Comparison of ENCODE assay signal across 7 cellular contexts in the genomic region with DNA sequence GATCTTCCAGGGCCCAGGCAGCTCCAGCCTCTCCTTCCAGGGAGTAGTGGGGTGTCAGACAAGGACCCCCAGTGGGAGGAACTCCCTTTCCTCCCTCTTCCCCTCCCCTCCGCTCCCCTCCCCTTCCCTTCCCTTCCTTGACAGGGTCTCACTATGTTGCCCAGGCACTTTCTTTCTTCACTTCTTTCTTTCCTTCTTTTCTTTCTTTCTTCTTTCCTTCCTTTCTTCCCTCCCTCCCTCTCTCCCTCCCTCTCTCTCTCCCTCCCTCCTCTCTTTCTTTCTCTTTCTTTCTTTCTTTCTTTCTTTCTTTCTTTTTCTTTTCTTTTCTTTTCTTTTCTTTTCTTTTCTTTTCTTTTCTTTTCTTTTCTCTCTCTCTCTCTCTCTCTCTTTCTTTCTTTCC.
A peak's percentile ranks its signal among the peaks of the same experiment; 100 is the strongest.
DNase-seq lines count a peak whose midpoint lies in the region; ATAC-seq, FAIRE-seq and TF ChIP-seq lines count a peak whose summit lies in the region.
"Not testable (repeated sequence)": the region's sequence is repeated elsewhere in the genome, so short reads cannot be mapped to it uniquely, and the experiment has no call there.

No MANE protein-coding gene starts in this region.

- CTCF ChIA-PET in Calu3 (lab: Charles Lee): not testable (repeated sequence)
- CTCF ChIA-PET in activated CD4-positive, alpha-beta memory T cell treated with anti-CD3 and anti-CD28 coated beads for 36 hours (lab: Charles Lee): interaction anchor here (1.3 to 6.3 kb wide), 3 partner anchors 15 to 36 kb away, joined by 3 to 69 read pairs (median 14); no protein-coding TSS in a partner anchor
- CTCF ChIA-PET in activated naive CD4-positive, alpha-beta T cell treated with anti-CD3 and anti-CD28 coated beads for 36 hours (lab: Charles Lee): interaction anchor here (1.6 to 2.6 kb wide), 3 partner anchors 10 to 19 kb away, joined by 4 to 13 read pairs (median 6); no protein-coding TSS in a partner anchor

- ATAC-seq in central memory CD8-positive, alpha-beta T cell (replicated peaks; ENCODE audit: extremely low read depth, poor library complexity, severe bottlenecking): not testable (repeated sequence)

- peaks cover 24% of the 10 kb centered on the region for H3K4me1 Mint-ChIP-seq in Calu3 (ENCODE audit: low read depth, unreplicated experiment)
- H3K4me1 Mint-ChIP-seq in activated CD4-positive, alpha-beta memory T cell treated with anti-CD3 and anti-CD28 coated beads for 36 hours (ENCODE audit: low read depth): peaks cover 60% of the 10 kb centered on the region
- peaks cover 50% of the 10 kb centered on the region for H3K4me1 Mint-ChIP-seq in activated naive CD4-positive, alpha-beta T cell treated with anti-CD3 and anti-CD28 coated beads for 36 hours (ENCODE audit: low read depth)
- H3K4me1 Mint-ChIP-seq in central memory CD8-positive, alpha-beta T cell: peaks cover 44% of the 10 kb centered on the region

- H3K27ac ChIP-seq in Karpas-422 (ENCODE audit: low read length): peak overlapping the region; percentile 97
- H3K27ac ChIP-seq in SU-DHL-6 (ENCODE audit: low read depth, low read length): peak overlapping the region; percentile 93
- H3K27ac ChIP-seq in small intestine (ENCODE audit: low read depth in 1 of 2, low read length in 1 of 2): peak overlapping the region; percentile 65 to 68

- FAIRE-seq in small intestine (lab: Jason Lieb, UNC): not testable (repeated sequence)

- not testable (repeated sequence) for H3K9me3 Mint-ChIP-seq in Calu3 (ENCODE audit: low read depth, unreplicated experiment); activated CD4-positive, alpha-beta memory T cell treated with anti-CD3 and anti-CD28 coated beads for 36 hours; activated naive CD4-positive, alpha-beta T cell treated with anti-CD3 and anti-CD28 coated beads for 36 hours; central memory CD8-positive, alpha-beta T cell

- POLR2A ChIA-PET in activated CD4-positive, alpha-beta memory T cell treated with anti-CD3 and anti-CD28 coated beads for 36 hours (lab: Charles Lee): interaction anchor here (3.3 to 5.6 kb wide), 2 partner anchors 11 to 20 kb away, joined by 19 to 49 read pairs; no protein-coding TSS in a partner anchor

- H3K36me3 Mint-ChIP-seq in Calu3 (ENCODE audit: insufficient read depth, unreplicated experiment): peaks cover 10% of the 10 kb centered on the region
- peaks cover 29% of the 10 kb centered on the region for H3K36me3 Mint-ChIP-seq in activated CD4-positive, alpha-beta memory T cell treated with anti-CD3 and anti-CD28 coated beads for 36 hours
- H3K36me3 Mint-ChIP-seq in activated naive CD4-positive, alpha-beta T cell treated with anti-CD3 and anti-CD28 coated beads for 36 hours (ENCODE audit: low read depth); central memory CD8-positive, alpha-beta T cell (ENCODE audit: insufficient read depth): not testable (repeated sequence)

- not testable (repeated sequence) for BruUV-seq in Calu3 (replicated peaks; lab: Mats Ljungman, UMichigan)

- H3K4me3 ChIP-seq in Karpas-422 (ENCODE audit: low read length) (peak overlapping the region; percentile 47; the same call in 1 of the 2 replicates), SU-DHL-6 (ENCODE audit: insufficient read depth, low read length, poor library complexity, severe bottlenecking) (peak overlapping the region; percentile 58)
- H3K4me3 ChIP-seq in small intestine (ENCODE audit: low read depth in 1 of 2, low read length in 2 of 2): not testable (repeated sequence)

- not testable (repeated sequence) for H3K27me3 ChIP-seq in Karpas-422 (ENCODE audit: low read length); SU-DHL-6 (ENCODE audit: low read length); small intestine (ENCODE audit: control insufficient read depth in 2 of 2, insufficient read depth in 2 of 2, low read length in 2 of 2)

- 91 to 96% (median 94%) methylated on average over 1 of the region's 1 CpG for WGBS in small intestine, 3 donors

- H4K20me1 ChIP-seq in Karpas-422 (ENCODE audit: insufficient read depth, low read depth, low read length); SU-DHL-6 (ENCODE audit: low read depth, low read length): not testable (repeated sequence)

- H3K79me2 ChIP-seq in Karpas-422 (ENCODE audit: low read length); SU-DHL-6 (ENCODE audit: insufficient read depth, low read length): not testable (repeated sequence)

- not testable (repeated sequence) for H3K36me3 ChIP-seq in Karpas-422 (ENCODE audit: insufficient read depth, low read length); SU-DHL-6 (ENCODE audit: low read length); small intestine (ENCODE audit: control insufficient read depth in 2 of 2, insufficient read depth in 2 of 2, low read length in 2 of 2)

- peaks cover 56% of the 10 kb centered on the region for H3K4me1 ChIP-seq in Karpas-422 (ENCODE audit: low read length)
- not testable (repeated sequence) for H3K4me1 ChIP-seq in small intestine (ENCODE audit: control insufficient read depth in 2 of 2, insufficient read depth in 1 of 2, low read depth in 1 of 2, low read length in 1 of 2)

- intact Hi-C loops in Calu3 (cut with micrococcal nuclease; ENCODE audit: unreplicated experiment); activated naive CD4-positive, alpha-beta T cell treated with anti-CD3 and anti-CD28 coated beads for 36 hours (cut with micrococcal nuclease): not testable (repeated sequence)
- intact Hi-C loops in activated CD4-positive, alpha-beta memory T cell treated with anti-CD3 and anti-CD28 coated beads for 36 hours (cut with micrococcal nuclease): loop anchor here (10.0 kb wide), 2 partner anchors 1049 to 1219 kb away; a partner anchor contains a TSS

- peak overlapping the region; percentile 52 for H3K27ac Mint-ChIP-seq in Calu3 (ENCODE audit: unreplicated experiment)
- peak overlapping the region; percentile 98 for H3K27ac Mint-ChIP-seq in activated CD4-positive, alpha-beta memory T cell treated with anti-CD3 and anti-CD28 coated beads for 36 hours
- H3K27ac Mint-ChIP-seq in activated naive CD4-positive, alpha-beta T cell treated with anti-CD3 and anti-CD28 coated beads for 36 hours: peak overlapping the region; percentile 99
- H3K27ac Mint-ChIP-seq in central memory CD8-positive, alpha-beta T cell (ENCODE audit: low read depth): peak overlapping the region; percentile 97

- not testable (repeated sequence) for H3K9me3 ChIP-seq in Karpas-422 (ENCODE audit: low read length); SU-DHL-6 (ENCODE audit: insufficient read depth, low read length); small intestine (ENCODE audit: control insufficient read depth, low read depth)

- peaks cover 51% of the 10 kb centered on the region for H3F3A ChIP-seq in SU-DHL-6 (ENCODE audit: insufficient read depth)

- H3K4me2 ChIP-seq in Karpas-422 (ENCODE audit: low read depth, low read length, poor library complexity, severe bottlenecking) (peak overlapping the region; percentile 69), SU-DHL-6 (ENCODE audit: low read depth, low read length, poor library complexity, severe bottlenecking) (peak overlapping the region; percentile 64)

- H3K9ac ChIP-seq in Karpas-422 (ENCODE audit: low read length) (peak overlapping the region; percentile 72), SU-DHL-6 (ENCODE audit: low read length) (peak overlapping the region; percentile 60)

- not testable (repeated sequence) for TF ChIP-seq CTCF in Calu3 (IDR thresholded peaks at IDR 0.05; ENCODE audit: unreplicated experiment); SU-DHL-6 (IDR thresholded peaks at IDR 0.05; ENCODE audit: insufficient read depth, low read length, poor library complexity, severe bottlenecking)

- not testable (repeated sequence) for H3K27me3 Mint-ChIP-seq in Calu3 (ENCODE audit: unreplicated experiment); activated CD4-positive, alpha-beta memory T cell treated with anti-CD3 and anti-CD28 coated beads for 36 hours; activated naive CD4-positive, alpha-beta T cell treated with anti-CD3 and anti-CD28 coated beads for 36 hours (ENCODE audit: low read depth); central memory CD8-positive, alpha-beta T cell

- H3K4me3 Mint-ChIP-seq in Calu3 (ENCODE audit: low read depth, unreplicated experiment): not testable (repeated sequence)
- peak overlapping the region; percentile 89 for H3K4me3 Mint-ChIP-seq in activated CD4-positive, alpha-beta memory T cell treated with anti-CD3 and anti-CD28 coated beads for 36 hours
- peak overlapping the region; percentile 83 for H3K4me3 Mint-ChIP-seq in activated naive CD4-positive, alpha-beta T cell treated with anti-CD3 and anti-CD28 coated beads for 36 hours
- peak overlapping the region; percentile 52 for H3K4me3 Mint-ChIP-seq in central memory CD8-positive, alpha-beta T cell

- not testable (repeated sequence) for DNase-seq in Calu3; Karpas-422; activated CD4-positive, alpha-beta memory T cell treated with anti-CD3 and anti-CD28 coated beads for 36 hours; activated naive CD4-positive, alpha-beta T cell treated with anti-CD3 and anti-CD28 coated beads for 36 hours; central memory CD8-positive, alpha-beta T cell (ENCODE audit: low spot score in 2 of 2); small intestine

- H2AFZ ChIP-seq in Karpas-422 (ENCODE audit: low read length); SU-DHL-6 (ENCODE audit: low read depth, low read length, severe bottlenecking): not testable (repeated sequence)

- not testable (repeated sequence) for H3K9me2 ChIP-seq in Karpas-422 (replicated peaks; ENCODE audit: insufficient read depth, low read length); SU-DHL-6 (replicated peaks; ENCODE audit: insufficient read depth, low read length)
